ENCODE assay signal across 36 cellular contexts in the genomic region with DNA sequence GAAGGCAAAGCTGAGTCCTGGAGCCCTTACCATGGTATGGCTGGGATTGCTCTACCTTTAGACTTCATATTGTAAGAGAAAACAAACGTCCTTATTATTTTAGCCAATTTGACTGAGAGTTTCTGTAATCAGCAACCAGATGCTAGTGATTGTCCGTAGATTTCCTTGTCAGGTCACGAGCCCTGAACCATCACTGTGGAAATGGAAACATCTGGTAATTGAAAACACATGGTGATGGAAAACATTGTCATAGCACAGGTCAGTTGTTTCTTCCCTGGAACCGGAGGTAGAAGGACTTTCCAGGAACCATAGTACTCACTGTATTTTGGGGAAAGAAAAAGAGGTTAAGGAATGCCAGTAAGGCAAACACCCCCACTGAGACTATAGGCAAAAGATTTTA. TPM values are rescaled to one million over a fixed set of nuclear protein-coding genes. Genes with fewer than 3 reads are reported as not detected.
"Had no signal": no experiment of that assay in that cellular context is flagged by ENCODE, and none has a peak within 500 bp of the region (broad histone marks: within the 10 kb centered on the region; RNA-seq: fewer than 3 reads in every experiment).

No MANE protein-coding gene starts in this region.

- ATAC-seq: activated T-cell treated with anti-CD3 and anti-CD28 coated beads, Interleukin-2, amount 50 U/mL, for 72 hours; activated T-helper 17 cell treated with anti-CD3 and anti-CD28 coated beads, Interleukin-2, amount 50 U/mL, for 72 hours; PC-3 had no signal

- DNase-seq: activated CD4-positive, alpha-beta memory T cell treated with anti-CD3 and anti-CD28 coated beads, Interleukin-2, amount 10 ng/mL, durations not matched to agents 7 days and 5 days; activated CD4-positive, alpha-beta T cell treated with anti-CD3 and anti-CD28 coated beads for 1 hour; activated CD4-positive, alpha-beta T cell treated with anti-CD3 and anti-CD28 coated beads for 48 hours; activated CD4-positive, CD25-positive, alpha-beta regulatory T cell; activated CD8-positive, alpha-beta memory T cell treated with anti-CD3 and anti-CD28 coated beads for 24 hours; activated effector memory CD4-positive, alpha-beta T cell treated with anti-CD3 and anti-CD28 coated beads, Interleukin-2, amount 50 U/mL, for 16 hours; activated naive CD4-positive, alpha-beta T cell; activated naive CD4-positive, alpha-beta T cell treated with anti-CD3 and anti-CD28 coated beads, Interleukin-2, amount 50 U/mL, for 16 hours; activated naive CD8-positive, alpha-beta T cell treated with anti-CD3 and anti-CD28 coated beads for 36 hours; activated T-cell treated with anti-CD3 and anti-CD28 coated beads, Interleukin-2, amount 50 U/mL, for 1 hour; activated T-cell treated with anti-CD3 and anti-CD28 coated beads, Interleukin-2, amount 50 U/mL, for 72 hours; amniotic stem cell; aorta; brain microvascular endothelial cell; central memory CD4-positive, alpha-beta T cell; Kasumi-1; KG1; MG63; NCI-H1048; NCI-H1105 treated with DMSO at 0.1 percent for 48 hours; NCI-H1436; NCI-H1694; NCI-H1930; NCI-H2081 treated with DMSO at 0.1 percent for 48 hours; NCI-H226; NCI-H524 treated with DMSO at 0.1 percent for 48 hours; PC-3; Peyer's patch; SHP77; SJCRH30; SW 1271; T-helper 1 cell; T-helper 2 cell; T-helper 9 cell had no signal

- H3K4me3 ChIP-seq: MG63, Peyer's patch, SJCRH30 had no signal

RNA-seq across cellular contexts. Expression of gene DEUP1, which starts 40.5 kb away (rescaled TPM):
- total RNA-seq: activated CD4-positive, alpha-beta memory T cell treated with anti-CD3 and anti-CD28 coated beads, Interleukin-2, amount 10 ng/mL, durations not matched to agents 7 days and 5 days; activated naive CD8-positive, alpha-beta T cell treated with anti-CD3 and anti-CD28 coated beads for 36 hours; activated T-cell treated with anti-CD3 and anti-CD28 coated beads, Interleukin-2, amount 50 U/mL, for 72 hours; activated T-helper 17 cell treated with anti-CD3 and anti-CD28 coated beads, Interleukin-2, amount 50 U/mL, for 72 hours; aorta; NCI-H460; Peyer's patch; SJCRH30 had no signal
